Comparison of ENCODE assay signal across 1 cellular context in the genomic region with DNA sequence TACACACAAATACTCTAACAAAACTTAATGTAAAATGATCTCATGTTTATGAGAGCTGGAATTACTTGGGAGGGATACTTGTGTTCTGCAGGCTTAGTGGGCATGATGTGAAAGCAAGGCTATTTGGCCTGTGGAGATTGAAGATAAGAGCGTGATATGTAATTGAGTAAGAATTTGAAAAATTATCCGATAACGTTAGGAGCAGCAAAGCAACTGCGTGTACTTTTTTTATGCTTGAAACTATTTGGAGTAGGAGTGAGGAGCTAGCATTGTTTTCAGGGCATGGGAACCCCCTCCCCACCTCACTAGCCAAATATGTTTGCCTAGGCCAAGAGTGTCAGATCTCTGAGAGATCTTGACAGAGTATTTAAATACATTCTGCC.
A peak's percentile ranks its signal among the peaks of the same experiment; 100 is the strongest.
TF ChIP-seq lines count a peak whose summit lies in the region.

No MANE protein-coding gene starts in this region.

TF ChIP-seq in HEK293, 187 proteins besides CTCF, POLR2A, EP300 and RAD21 (continued from another document):
- peak; percentile 62; the same call in 1 of the 2 replicates for TF ChIP-seq ZEB2 (tag by site-specific recombination; IDR thresholded peaks at IDR 0.05)
- TF ChIP-seq WT1 (tag by site-specific recombination; IDR thresholded peaks at IDR 0.05), result 0 out of 2 replicates have a peak, but pooled peaks have one; percentile 13
- TF ChIP-seq, protein P1, sequence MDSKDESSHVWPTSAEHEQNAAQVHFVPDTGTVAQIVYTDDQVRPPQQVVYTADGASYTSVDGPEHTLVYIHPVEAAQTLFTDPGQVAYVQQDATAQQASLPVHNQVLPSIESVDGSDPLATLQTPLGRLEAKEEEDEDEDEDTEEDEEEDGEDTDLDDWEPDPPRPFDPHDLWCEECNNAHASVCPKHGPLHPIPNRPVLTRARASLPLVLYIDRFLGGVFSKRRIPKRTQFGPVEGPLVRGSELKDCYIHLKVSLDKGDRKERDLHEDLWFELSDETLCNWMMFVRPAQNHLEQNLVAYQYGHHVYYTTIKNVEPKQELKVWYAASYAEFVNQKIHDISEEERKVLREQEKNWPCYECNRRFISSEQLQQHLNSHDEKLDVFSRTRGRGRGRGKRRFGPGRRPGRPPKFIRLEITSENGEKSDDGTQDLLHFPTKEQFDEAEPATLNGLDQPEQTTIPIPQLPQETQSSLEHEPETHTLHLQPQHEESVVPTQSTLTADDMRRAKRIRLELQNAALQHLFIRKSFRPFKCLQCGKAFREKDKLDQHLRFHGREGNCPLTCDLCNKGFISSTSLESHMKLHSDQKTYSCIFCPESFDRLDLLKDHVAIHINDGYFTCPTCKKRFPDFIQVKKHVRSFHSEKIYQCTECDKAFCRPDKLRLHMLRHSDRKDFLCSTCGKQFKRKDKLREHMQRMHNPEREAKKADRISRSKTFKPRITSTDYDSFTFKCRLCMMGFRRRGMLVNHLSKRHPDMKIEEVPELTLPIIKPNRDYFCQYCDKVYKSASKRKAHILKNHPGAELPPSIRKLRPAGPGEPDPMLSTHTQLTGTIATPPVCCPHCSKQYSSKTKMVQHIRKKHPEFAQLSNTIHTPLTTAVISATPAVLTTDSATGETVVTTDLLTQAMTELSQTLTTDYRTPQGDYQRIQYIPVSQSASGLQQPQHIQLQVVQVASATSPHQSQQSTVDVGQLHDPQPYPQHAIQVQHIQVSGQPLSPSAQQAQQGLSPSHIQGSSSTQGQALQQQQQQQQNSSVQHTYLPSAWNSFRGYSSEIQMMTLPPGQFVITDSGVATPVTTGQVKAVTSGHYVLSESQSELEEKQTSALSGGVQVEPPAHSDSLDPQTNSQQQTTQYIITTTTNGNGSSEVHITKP (tag by site-specific recombination; IDR thresholded peaks at IDR 0.05), result peak; percentile 13; the same call in 1 of the 2 replicates
- TF ChIP-seq ZNF501 (tag by site-specific recombination; IDR thresholded peaks at IDR 0.05), result 0 out of 2 replicates have a peak, but pooled peaks have one; percentile 43
- TF ChIP-seq ZNF366 (tag by site-specific recombination; conservative IDR thresholded peaks at IDR 0.05), result peak; percentile 30; the same call in 1 of the 2 replicates
- TF ChIP-seq ZNF600 (tag by site-specific recombination; IDR thresholded peaks at IDR 0.05), result peak; percentile 47; the same call in 1 of the 2 replicates
- TF ChIP-seq FEZF1 (tag by site-specific recombination; IDR thresholded peaks at IDR 0.05), result peak; percentile 55; the same call in 1 of the 2 replicates
- peak; percentile 61 for TF ChIP-seq SP7 (tag by site-specific recombination; IDR thresholded peaks at IDR 0.05)
- TF ChIP-seq ZNF629 (tag by site-specific recombination; IDR thresholded peaks at IDR 0.05), result peak; percentile 71
- peak; percentile 38; the same call in 1 of the 2 replicates for TF ChIP-seq ZBTB17 (tag by site-specific recombination; IDR thresholded peaks at IDR 0.05)
